2 cellular contexts compared by ENCODE assay signal in the genomic region with DNA sequence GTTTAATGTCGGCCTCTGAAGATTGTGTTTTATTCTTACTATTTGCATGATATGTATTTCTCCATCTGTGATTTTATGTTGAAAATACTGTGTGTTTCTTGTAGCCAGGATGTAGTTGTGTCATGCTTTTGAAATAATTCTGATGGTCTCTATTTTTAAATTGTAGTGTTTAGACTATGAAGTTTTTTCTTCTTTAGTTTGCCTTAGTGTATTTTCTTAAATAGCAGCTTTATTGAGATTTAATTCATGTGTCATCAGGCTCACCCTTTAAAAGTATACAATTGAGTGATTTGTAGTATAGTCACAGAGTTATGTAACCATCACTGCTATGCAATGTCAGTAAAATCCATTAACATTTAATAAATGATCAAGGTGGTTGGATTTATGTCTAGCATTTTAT.
TF ChIP-seq lines count a peak whose summit lies in the region.

No MANE protein-coding gene starts in this region.

TF ChIP-seq in IMR-90, 13 proteins besides CTCF, POLR2A, EP300 and RAD21 (continued from another document):
- TF ChIP-seq, protein P1, sequence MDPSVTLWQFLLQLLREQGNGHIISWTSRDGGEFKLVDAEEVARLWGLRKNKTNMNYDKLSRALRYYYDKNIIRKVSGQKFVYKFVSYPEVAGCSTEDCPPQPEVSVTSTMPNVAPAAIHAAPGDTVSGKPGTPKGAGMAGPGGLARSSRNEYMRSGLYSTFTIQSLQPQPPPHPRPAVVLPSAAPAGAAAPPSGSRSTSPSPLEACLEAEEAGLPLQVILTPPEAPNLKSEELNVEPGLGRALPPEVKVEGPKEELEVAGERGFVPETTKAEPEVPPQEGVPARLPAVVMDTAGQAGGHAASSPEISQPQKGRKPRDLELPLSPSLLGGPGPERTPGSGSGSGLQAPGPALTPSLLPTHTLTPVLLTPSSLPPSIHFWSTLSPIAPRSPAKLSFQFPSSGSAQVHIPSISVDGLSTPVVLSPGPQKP (IDR thresholded peaks at IDR 0.05; ENCODE audit: borderline replicate concordance, low read depth, low read length) = no peak
- TF ChIP-seq MAZ (IDR thresholded peaks at IDR 0.05; ENCODE audit: borderline replicate concordance, low read depth, low read length) (no peak), RFX5 (IDR thresholded peaks at IDR 0.05; ENCODE audit: low read depth, low read length) (no peak), RCOR1 (IDR thresholded peaks at IDR 0.05; ENCODE audit: insufficient replicate concordance, low read length) (no peak), CEBPB (IDR thresholded peaks at IDR 0.05; ENCODE audit: low read depth, low read length) (0 out of 2 replicates have a peak, but pooled peaks have one; percentile 13)

TF ChIP-seq in neural cell, 6 proteins besides CTCF, POLR2A, EP300 and RAD21 (continued from another document):
- TF ChIP-seq, protein P2, sequence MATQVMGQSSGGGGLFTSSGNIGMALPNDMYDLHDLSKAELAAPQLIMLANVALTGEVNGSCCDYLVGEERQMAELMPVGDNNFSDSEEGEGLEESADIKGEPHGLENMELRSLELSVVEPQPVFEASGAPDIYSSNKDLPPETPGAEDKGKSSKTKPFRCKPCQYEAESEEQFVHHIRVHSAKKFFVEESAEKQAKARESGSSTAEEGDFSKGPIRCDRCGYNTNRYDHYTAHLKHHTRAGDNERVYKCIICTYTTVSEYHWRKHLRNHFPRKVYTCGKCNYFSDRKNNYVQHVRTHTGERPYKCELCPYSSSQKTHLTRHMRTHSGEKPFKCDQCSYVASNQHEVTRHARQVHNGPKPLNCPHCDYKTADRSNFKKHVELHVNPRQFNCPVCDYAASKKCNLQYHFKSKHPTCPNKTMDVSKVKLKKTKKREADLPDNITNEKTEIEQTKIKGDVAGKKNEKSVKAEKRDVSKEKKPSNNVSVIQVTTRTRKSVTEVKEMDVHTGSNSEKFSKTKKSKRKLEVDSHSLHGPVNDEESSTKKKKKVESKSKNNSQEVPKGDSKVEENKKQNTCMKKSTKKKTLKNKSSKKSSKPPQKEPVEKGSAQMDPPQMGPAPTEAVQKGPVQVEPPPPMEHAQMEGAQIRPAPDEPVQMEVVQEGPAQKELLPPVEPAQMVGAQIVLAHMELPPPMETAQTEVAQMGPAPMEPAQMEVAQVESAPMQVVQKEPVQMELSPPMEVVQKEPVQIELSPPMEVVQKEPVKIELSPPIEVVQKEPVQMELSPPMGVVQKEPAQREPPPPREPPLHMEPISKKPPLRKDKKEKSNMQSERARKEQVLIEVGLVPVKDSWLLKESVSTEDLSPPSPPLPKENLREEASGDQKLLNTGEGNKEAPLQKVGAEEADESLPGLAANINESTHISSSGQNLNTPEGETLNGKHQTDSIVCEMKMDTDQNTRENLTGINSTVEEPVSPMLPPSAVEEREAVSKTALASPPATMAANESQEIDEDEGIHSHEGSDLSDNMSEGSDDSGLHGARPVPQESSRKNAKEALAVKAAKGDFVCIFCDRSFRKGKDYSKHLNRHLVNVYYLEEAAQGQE (IDR thresholded peaks at IDR 0.05; ENCODE audit: borderline replicate concordance) = no peak
- TF ChIP-seq MXI1 (conservative IDR thresholded peaks at IDR 0.05; ENCODE audit: poor library complexity, severe bottlenecking) = no peak
- no peak for TF ChIP-seq TAF1 (IDR thresholded peaks at IDR 0.05; ENCODE audit: low read depth)
- TF ChIP-seq SMC3 (conservative IDR thresholded peaks at IDR 0.05; ENCODE audit: poor library complexity) = no peak
- TF ChIP-seq EZH2 (IDR thresholded peaks at IDR 0.05; ENCODE audit: borderline replicate concordance, insufficient read depth, low read length, poor library complexity, severe bottlenecking) = no peak
